In the genomic region with DNA sequence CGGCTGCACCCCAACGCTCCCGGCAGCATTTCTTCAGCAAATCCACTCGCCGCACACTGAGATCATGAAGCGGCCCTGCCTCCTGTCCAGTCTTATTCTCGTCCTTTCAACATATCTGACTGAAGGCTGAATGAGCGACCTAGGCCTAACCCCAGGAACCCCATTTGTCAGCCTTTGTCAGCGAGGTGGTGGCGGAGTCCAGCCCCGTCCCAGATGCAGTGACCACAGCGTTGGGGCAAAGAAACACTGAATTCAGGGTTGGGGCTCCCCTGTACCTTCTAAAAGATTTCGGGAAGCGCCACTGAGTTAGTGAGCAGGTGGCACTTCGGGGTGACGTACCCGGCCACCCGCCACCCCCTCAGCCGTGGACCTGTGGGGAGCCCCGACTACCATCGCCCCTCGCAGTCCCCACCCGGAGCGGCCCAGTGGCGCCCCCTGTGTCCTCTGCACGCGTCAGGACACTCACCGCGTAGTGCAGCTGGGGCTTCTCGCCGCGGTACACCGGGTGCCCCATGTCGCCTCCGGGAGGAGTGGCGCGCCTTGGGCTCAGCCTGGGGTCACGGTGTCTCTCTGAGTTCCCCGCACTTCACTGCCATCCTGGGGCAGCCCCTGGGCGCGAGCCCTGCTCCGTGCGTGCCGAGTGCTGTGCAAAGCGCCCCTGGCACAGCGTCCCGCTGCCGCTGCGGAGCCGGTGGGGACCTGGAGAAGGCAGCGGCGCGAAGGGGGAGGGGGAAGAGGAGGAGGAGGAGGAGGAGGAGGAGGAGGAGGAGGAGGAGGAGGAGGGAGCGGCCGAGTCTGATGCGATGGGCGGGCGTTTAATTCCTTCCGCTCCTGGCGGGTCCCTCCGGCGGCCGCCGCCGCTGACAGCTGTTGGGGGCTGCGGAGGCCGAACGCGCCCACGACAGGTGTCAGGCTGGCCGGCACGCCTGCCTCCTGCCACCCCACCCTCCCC, we compare ENCODE assay signal across 8 cellular contexts.
DNase-seq lines count a peak whose midpoint lies in the region; ATAC-seq and TF ChIP-seq lines count a peak whose summit lies in the region.

No MANE protein-coding gene starts in this region.

- H3K27me3 ChIP-seq in muscle layer of duodenum (ENCODE audit: low read depth, low read length) = no peaks in the 10 kb centered on the region

- no peaks in the 10 kb centered on the region for H3K4me1 Mint-ChIP-seq in Calu3 (ENCODE audit: low read depth, unreplicated experiment)
- peaks cover 6% of the 10 kb centered on the region for H3K4me1 Mint-ChIP-seq in endothelial cell (ENCODE audit: unreplicated experiment)

- peak; percentile 9 for DNase-seq in Calu3
- peak; percentile 37 for DNase-seq in endothelial cell (ENCODE audit: low spot score)
- no peak for DNase-seq in NCI-H526 (lab: John Stamatoyannopoulos, UW)
- DNase-seq in NOMO-1 treated with dmso at 0.1 percent for 144 hours (lab: John Stamatoyannopoulos, UW; ENCODE audit: unreplicated experiment) = no peak

- ATAC-seq in HG02981 (IDR thresholded peaks at IDR 0.05; ENCODE audit: unreplicated experiment) = peak; percentile 44
- ATAC-seq in HG03565 (IDR thresholded peaks at IDR 0.05; ENCODE audit: unreplicated experiment) = no peak
- no peak for ATAC-seq in GM21723 (IDR thresholded peaks at IDR 0.05; ENCODE audit: unreplicated experiment)

- H3K27ac Mint-ChIP-seq in Calu3 (ENCODE audit: unreplicated experiment) = no peak overlapping the region
- H3K27ac Mint-ChIP-seq in endothelial cell (ENCODE audit: unreplicated experiment) = no peak overlapping the region

- H3K27me3 Mint-ChIP-seq in Calu3 (ENCODE audit: unreplicated experiment) (no peaks in the 10 kb centered on the region), endothelial cell (ENCODE audit: unreplicated experiment) (no peaks in the 10 kb centered on the region)

- intact Hi-C loops in Calu3 (cut with micrococcal nuclease; ENCODE audit: unreplicated experiment) = no loop called here

- peaks cover 7 to 9% of the 10 kb centered on the region in 2 donors for H3K4me1 ChIP-seq in muscle layer of duodenum (ENCODE audit: control insufficient read depth in 1 of 2, insufficient read depth in 2 of 2, low read length in 2 of 2)

- H3K36me3 Mint-ChIP-seq in Calu3 (ENCODE audit: insufficient read depth, unreplicated experiment) = no peaks in the 10 kb centered on the region
- no peaks in the 10 kb centered on the region for H3K36me3 Mint-ChIP-seq in endothelial cell (ENCODE audit: low read depth, unreplicated experiment)

- H3K4me3 Mint-ChIP-seq in Calu3 (ENCODE audit: low read depth, unreplicated experiment) (peak overlapping the region; percentile 32), endothelial cell (ENCODE audit: unreplicated experiment) (peak overlapping the region; percentile 85)

- peak overlapping the region; percentile 64 to 70 for H3K4me3 ChIP-seq in muscle layer of duodenum (ENCODE audit: low read depth in 1 of 2, low read length in 2 of 2)

- no peaks in the 10 kb centered on the region for H3K36me3 ChIP-seq in muscle layer of duodenum (ENCODE audit: control insufficient read depth in 1 of 2, insufficient read depth in 2 of 2, low read length in 2 of 2)

- H3K27ac ChIP-seq in muscle layer of duodenum (ENCODE audit: low read length) = peak overlapping the region; percentile 63

- BruUV-seq in Calu3 (replicated peaks; lab: Mats Ljungman, UMichigan) = no TSS peak

- H3K9me3 Mint-ChIP-seq in Calu3 (ENCODE audit: low read depth, unreplicated experiment) = no peaks in the 10 kb centered on the region
- H3K9me3 Mint-ChIP-seq in endothelial cell (ENCODE audit: unreplicated experiment) = no peaks in the 10 kb centered on the region

- TF ChIP-seq CTCF in Calu3 (IDR thresholded peaks at IDR 0.05; ENCODE audit: unreplicated experiment) (no peak), endothelial cell (IDR thresholded peaks at IDR 0.05; ENCODE audit: unreplicated experiment) (no peak)

- CTCF ChIA-PET in Calu3 (lab: Charles Lee) = interaction anchor here (0.6 kb wide), 1 partner anchor 69 kb away, joined by 3 read pairs; no protein-coding TSS in a partner anchor

- no peaks in the 10 kb centered on the region for H3K9me3 ChIP-seq in muscle layer of duodenum (ENCODE audit: control insufficient read depth in 1 of 2, low read length in 2 of 2)

Comparison
In these comparisons a context has a peak if more than half of its experiments do, and no peak if none do; other contexts are left out.
1. DNase-seq: peak in Calu3 (single experiment) and endothelial cell (single experiment); none in NCI-H526 (0 of 2) and NOMO-1 treated with dmso at 0.1 percent for 144 hours (single experiment).